In genomic region chr3:127781411-127782001, GRCh38 we compare ENCODE assay signal across 1 cellular context.
TF ChIP-seq lines count a peak whose summit lies in the region.

No MANE protein-coding gene starts in this region.

TF ChIP-seq in HepG2, 621 proteins besides CTCF, POLR2A, EP300 and RAD21 (continued from another document):
- TF ChIP-seq CEBPZ (IDR thresholded peaks at IDR 0.05; ENCODE audit: low read length): no peak
- TF ChIP-seq RARG (CRISPR knock-in tag; IDR thresholded peaks at IDR 0.05; ENCODE audit: low read depth): no peak
- no peak for TF ChIP-seq SNAPC5 (CRISPR knock-in tag; IDR thresholded peaks at IDR 0.05; ENCODE audit: borderline replicate concordance)
- TF ChIP-seq ZNF264 (CRISPR knock-in tag; IDR thresholded peaks at IDR 0.05): no peak
- no peak for TF ChIP-seq ZNF678 (CRISPR knock-in tag; IDR thresholded peaks at IDR 0.05)
- TF ChIP-seq ZNF552 (CRISPR knock-in tag; IDR thresholded peaks at IDR 0.05; ENCODE audit: borderline replicate concordance): no peak
- no peak for TF ChIP-seq KIAA2018 (CRISPR knock-in tag; IDR thresholded peaks at IDR 0.05; ENCODE audit: borderline replicate concordance)
- no peak for TF ChIP-seq ZNF816 (CRISPR knock-in tag; IDR thresholded peaks at IDR 0.05; ENCODE audit: borderline replicate concordance)
